8 cellular contexts compared by ENCODE assay signal in genomic region chr2:44952143-44952805, GRCh38. TPM values are rescaled to one million over a fixed set of nuclear protein-coding genes. Genes with fewer than 3 reads are reported as not detected.
DNase-seq lines count a peak whose midpoint lies in the region; ATAC-seq and TF ChIP-seq lines count a peak whose summit lies in the region.

No MANE protein-coding gene starts in this region.

- H3K4me1 ChIP-seq in esophagus squamous epithelium: peaks cover 28 to 62% (median 31%) of the 10 kb centered on the region in 3 donors

- H3K4me3 Mint-ChIP-seq in T-helper 17 cell (peak overlapping the region; percentile 61), nephron (peak overlapping the region; percentile 36 to 64 (median 41))

- DNase-seq in stimulated activated CD4-positive, alpha-beta T cell treated with anti-CD3 and anti-CD28 coated beads, Interleukin-12 subunit alpha, Interleukin-12 subunit beta, amount 100 ng/mL, for 4 hours: peak; percentile 27
- no peak for DNase-seq in stimulated activated CD4-positive, alpha-beta T cell treated with anti-CD3 and anti-CD28 coated beads, Interleukin-4, amount 100 ng/mL, for 4 hours
- DNase-seq in HT-29 (ENCODE audit: low spot score) (peak; percentile 61), T-helper 17 cell (no peak), esophagus squamous epithelium (lab: John Stamatoyannopoulos, UW) (no peak), NCI-H1436 treated with DMSO at 0.1 percent for 48 hours (lab: John Stamatoyannopoulos, UW) (no peak)

- no peak overlapping the region for H3K27ac Mint-ChIP-seq in T-helper 17 cell
- no peak overlapping the region for H3K27ac Mint-ChIP-seq in nephron

- H3K27ac ChIP-seq in esophagus squamous epithelium: no peak overlapping the region

- no peaks in the 10 kb centered on the region for H3K9me3 Mint-ChIP-seq in nephron

- H3K27me3 Mint-ChIP-seq in T-helper 17 cell (peaks cover 91% of the 10 kb centered on the region), nephron (ENCODE audit: low read depth) (peaks cover 100% of the 10 kb centered on the region)

- TF ChIP-seq POLR2A in esophagus squamous epithelium (IDR thresholded peaks at IDR 0.05): no peak

- peak overlapping the region; percentile 1 to 57 (median 32) for H3K4me3 ChIP-seq in esophagus squamous epithelium

- H3K36me3 Mint-ChIP-seq in T-helper 17 cell (ENCODE audit: low read depth): peaks cover 11% of the 10 kb centered on the region
- H3K36me3 Mint-ChIP-seq in nephron (ENCODE audit: low read depth): no peaks in the 10 kb centered on the region

- H3K27me3 ChIP-seq in esophagus squamous epithelium: peaks cover 8 to 100% (median 14%) of the 10 kb centered on the region in 4 donors

- H3K4me1 Mint-ChIP-seq in T-helper 17 cell (peaks cover 31% of the 10 kb centered on the region), nephron (peaks cover 40% of the 10 kb centered on the region)

- H3K36me3 ChIP-seq in esophagus squamous epithelium: no peaks in the 10 kb centered on the region

- 2% methylated on average over 15 of the region's 59 CpGs; no CpG with 5 or more reads in 1 of the 2 donors for WGBS in esophagus squamous epithelium, 2 donors

- H3K9me3 ChIP-seq in T-helper 17 cell (ENCODE audit: control insufficient read depth, low read length, poor library complexity, severe bottlenecking): no peaks in the 10 kb centered on the region
- H3K9me3 ChIP-seq in esophagus squamous epithelium: no peaks in the 10 kb centered on the region

- intact Hi-C loops in esophagus squamous epithelium (cut with DNase I): loop anchor here (10.0 kb wide), 1 partner anchor 477 kb away; no protein-coding TSS in a partner anchor

- peak; percentile 20 to 55 (median 34) for TF ChIP-seq CTCF in esophagus squamous epithelium (IDR thresholded peaks at IDR 0.05)
- TF ChIP-seq CTCF in nephron (IDR thresholded peaks at IDR 0.05; ENCODE audit: unreplicated experiment in 3 of 3): peak; percentile 77 to 90 (median 77)

- ATAC-seq in T-helper 17 cell: peak; percentile 56
- no peak for ATAC-seq in GM19467 (IDR thresholded peaks at IDR 0.05; ENCODE audit: unreplicated experiment)

RNA-seq across cellular contexts. Expression of gene SIX3, which starts 10.8 kb away (rescaled TPM):
- not detected in 2 replicates for total RNA-seq in HT-29 (2014; rRNA removed; shearing (Covaris generic))
- total RNA-seq in T-helper 17 cell (not detected), esophagus squamous epithelium (not detected)

RNA-seq across cellular contexts. Expression of gene SIX2, which starts 57.0 kb away (rescaled TPM):
- not detected in 2 replicates for total RNA-seq in HT-29 (2014; rRNA removed; shearing (Covaris generic))
- total RNA-seq in T-helper 17 cell (not detected), esophagus squamous epithelium (under 1 TPM in 1 of 4 donors, not detected in 3; 0.19 TPM)

Comparison
In these comparisons a context has a peak if more than half of its experiments do, and no peak if none do; other contexts are left out.
1. DNase-seq: peak in stimulated activated CD4-positive, alpha-beta T cell treated with anti-CD3 and anti-CD28 coated beads, Interleukin-12 subunit alpha, Interleukin-12 subunit beta, amount 100 ng/mL, for 4 hours (single experiment) and HT-29 (single experiment); none in stimulated activated CD4-positive, alpha-beta T cell treated with anti-CD3 and anti-CD28 coated beads, Interleukin-4, amount 100 ng/mL, for 4 hours (0 of 2), T-helper 17 cell (0 of 3), esophagus squamous epithelium (single experiment) and NCI-H1436 treated with DMSO at 0.1 percent for 48 hours (single experiment).